In genomic region chr3:122789585-122790273, GRCh38 we compare ENCODE assay signal across 31 cellular contexts. TPM values are rescaled to one million over a fixed set of nuclear protein-coding genes. Genes with fewer than 3 reads are reported as not detected.
DNase-seq lines count a peak whose midpoint lies in the region; ATAC-seq and TF ChIP-seq lines count a peak whose summit lies in the region.
"Had no signal": no experiment of that assay in that cellular context is flagged by ENCODE, and none has a peak within 500 bp of the region (broad histone marks: within the 10 kb centered on the region; RNA-seq: fewer than 3 reads in every experiment).

No MANE protein-coding gene starts in this region.

- no peaks in the 10 kb centered on the region for H3F3A ChIP-seq in OCI-LY1 (ENCODE audit: insufficient read depth, low read length)

- H3K36me3 Mint-ChIP-seq in CD8-positive, alpha-beta T cell: peaks cover 19% of the 10 kb centered on the region
- peaks cover 0 to 25% (median under 1%) of the 10 kb centered on the region in 3 donors for H3K36me3 Mint-ChIP-seq in CD8-positive, alpha-beta memory T cell
- H3K36me3 Mint-ChIP-seq: activated CD8-positive, alpha-beta memory T cell treated with anti-CD3 and anti-CD28 coated beads, Interleukin-2, amount 10 ng/mL, durations not matched to agents 7 days and 5 days; neural progenitor cell had no signal

- ATAC-seq in CD8-positive, alpha-beta T cell: no peak
- ATAC-seq in HG03521 (IDR thresholded peaks at IDR 0.05; ENCODE audit: unreplicated experiment): no peak
- ATAC-seq: activated CD4-positive, CD25-positive, alpha-beta regulatory T cell treated with anti-CD3 and anti-CD28 coated beads, Interleukin-2, amount 50 U/mL, for 24 hours; activated CD8-positive, alpha-beta memory T cell treated with anti-CD3 and anti-CD28 coated beads, Interleukin-2, amount 10 ng/mL, durations not matched to agents 7 days and 5 days; PC-3; right cardiac atrium; Right ventricle myocardium inferior; SK-N-SH treated with all-trans-retinoic acid at 6 μM for 48 hours had no signal

- TF ChIP-seq CTCF in CD8-positive, alpha-beta T cell (IDR thresholded peaks at IDR 0.05): no peak
- TF ChIP-seq CTCF in OCI-LY1 (IDR thresholded peaks at IDR 0.05; ENCODE audit: low read length): no peak
- no peak for TF ChIP-seq CTCF in epithelial cell of esophagus (IDR thresholded peaks at IDR 0.05; ENCODE audit: insufficient read depth, low read depth, low read length, missing control alignments)
- no peak for TF ChIP-seq CTCF in neutrophil (IDR thresholded peaks at IDR 0.05)
- no peak for TF ChIP-seq CTCF in esophagus muscularis mucosa (IDR thresholded peaks at IDR 0.05)

- no peaks in the 10 kb centered on the region for H4K20me1 ChIP-seq in OCI-LY1 (ENCODE audit: insufficient read depth, low read length)

- H3K9me3 ChIP-seq in CD8-positive, alpha-beta T cell (ENCODE audit: low read length): no peaks in the 10 kb centered on the region
- H3K9me3 ChIP-seq in OCI-LY1 (ENCODE audit: low read length) (no peaks in the 10 kb centered on the region), neutrophil (no peaks in the 10 kb centered on the region), esophagus muscularis mucosa (no peaks in the 10 kb centered on the region)
- no peaks in the 10 kb centered on the region for H3K9me3 ChIP-seq in CD8-positive, alpha-beta memory T cell (ENCODE audit: low read length)
- H3K9me3 ChIP-seq: left ventricle myocardium inferior, thoracic aorta, uterus had no signal

- H3K9me3 Mint-ChIP-seq in CD8-positive, alpha-beta T cell: no peaks in the 10 kb centered on the region
- H3K9me3 Mint-ChIP-seq in CD8-positive, alpha-beta memory T cell: no peaks in the 10 kb centered on the region
- H3K9me3 Mint-ChIP-seq: central memory CD8-positive, alpha-beta T cell; H9; neural progenitor cell; stimulated activated naive CD8-positive, alpha-beta T cell treated with anti-CD3 and anti-CD28 coated beads, Interleukin-15, Interleukin-2, amounts not matched to agents 100 ng/mL and 50 ng/mL, for 24 hours had no signal

- H3K9me2 ChIP-seq in OCI-LY1 (ENCODE audit: low read depth, low read length): no peaks in the 10 kb centered on the region

- no peak overlapping the region for H3K27ac ChIP-seq in CD8-positive, alpha-beta T cell (ENCODE audit: low read depth, low read length)
- H3K27ac ChIP-seq in OCI-LY1 (ENCODE audit: low read depth, low read length, poor library complexity, severe bottlenecking) (no peak overlapping the region), neutrophil (peak overlapping the region; percentile 67), esophagus muscularis mucosa (replicated peaks in 1 of 4) (no peak overlapping the region)
- no peak overlapping the region for H3K27ac ChIP-seq in CD8-positive, alpha-beta memory T cell (ENCODE audit: low read depth, low read length)
- H3K27ac ChIP-seq: left ventricle myocardium inferior, neural progenitor cell, thoracic aorta, uterus had no signal

- intact Hi-C loops in CD8-positive, alpha-beta T cell (cut with DNase I, micrococcal nuclease): loop anchor here (5.0 to 10.0 kb wide), 10 partner anchors 227 to 1135 kb away; partner anchors contain the start of genes EAF2 (in 2 of the 2), IQCB1 (in 2 of the 2), WDR5B (in 2 of the 2) and DTX3L (in 1 of the 2)
- intact Hi-C loops in esophagus muscularis mucosa (cut with DNase I): loop anchor here (10.0 kb wide), 1 partner anchor 225 kb away; the partner anchor contains the start of genes DTX3L and PARP9

- H3K4me1 Mint-ChIP-seq in CD8-positive, alpha-beta T cell (ENCODE audit: low read depth): peaks cover 46% of the 10 kb centered on the region
- peaks cover 22 to 42% (median 34%) of the 10 kb centered on the region in 3 donors for H3K4me1 Mint-ChIP-seq in CD8-positive, alpha-beta memory T cell

- 93% methylated on average over 11 of the region's 11 CpGs for WGBS in esophagus muscularis mucosa

- TF ChIP-seq EP300 in esophagus muscularis mucosa (IDR thresholded peaks at IDR 0.05): no peak

- peak overlapping the region; percentile 24; the same call in 1 of the 2 replicates for H3K4me2 ChIP-seq in OCI-LY1 (ENCODE audit: low read length)
- H3K4me2 ChIP-seq: neural progenitor cell had no signal

- TF ChIP-seq POLR2A in esophagus muscularis mucosa (IDR thresholded peaks at IDR 0.05; ENCODE audit: low read depth): no peak

- POLR2A ChIA-PET in CD8-positive, alpha-beta T cell (lab: Charles Lee): no interaction called here
- POLR2A ChIA-PET in CD8-positive, alpha-beta memory T cell (lab: Charles Lee): no interaction called here

- H3K4me1 ChIP-seq in CD8-positive, alpha-beta T cell (ENCODE audit: insufficient read depth, low read length): peaks cover 15% of the 10 kb centered on the region
- peaks cover 40% of the 10 kb centered on the region for H3K4me1 ChIP-seq in OCI-LY1 (ENCODE audit: insufficient read depth, low read length, severe bottlenecking)
- peaks cover 50 to 51% of the 10 kb centered on the region in 2 experiments for H3K4me1 ChIP-seq in neutrophil (ENCODE audit: control insufficient read depth in 1 of 2, insufficient read depth in 1 of 2, low read depth in 1 of 2, low read length in 1 of 2)
- H3K4me1 ChIP-seq in CD8-positive, alpha-beta memory T cell (ENCODE audit: insufficient read depth, low read length): peaks cover 21% of the 10 kb centered on the region
- H3K4me1 ChIP-seq in esophagus muscularis mucosa: peaks cover 0 to 26% (median 19%) of the 10 kb centered on the region in 4 donors
- H3K4me1 ChIP-seq: uterus had no signal

- H3K4me3 ChIP-seq in CD8-positive, alpha-beta T cell (ENCODE audit: low read depth, low read length): no peak overlapping the region
- H3K4me3 ChIP-seq in OCI-LY1 (ENCODE audit: low read depth, low read length, poor library complexity, severe bottlenecking) (no peak overlapping the region), epithelial cell of esophagus (ENCODE audit: low read length) (peak overlapping the region; percentile 12), neutrophil (ENCODE audit: low read depth in 1 of 2, low read length in 1 of 2) (no peak overlapping the region), esophagus muscularis mucosa (no peak overlapping the region)
- H3K4me3 ChIP-seq in CD8-positive, alpha-beta memory T cell (ENCODE audit: low read length): no peak overlapping the region
- H3K4me3 ChIP-seq: left ventricle myocardium inferior, neural progenitor cell, thoracic aorta, uterus had no signal

- no peak overlapping the region for H3K4me3 Mint-ChIP-seq in CD8-positive, alpha-beta T cell
- H3K4me3 Mint-ChIP-seq in CD8-positive, alpha-beta memory T cell: no peak overlapping the region
- H3K4me3 Mint-ChIP-seq: activated CD8-positive, alpha-beta memory T cell treated with anti-CD3 and anti-CD28 coated beads, Interleukin-2, amount 10 ng/mL, durations not matched to agents 7 days and 5 days; central memory CD8-positive, alpha-beta T cell; H9; neural progenitor cell; stimulated activated naive CD8-positive, alpha-beta T cell treated with anti-CD3 and anti-CD28 coated beads, Interleukin-15, Interleukin-2, amounts not matched to agents 100 ng/mL and 50 ng/mL, for 24 hours had no signal

- H2AFZ ChIP-seq in OCI-LY1 (ENCODE audit: low read length): no peak overlapping the region
- H2AFZ ChIP-seq: neural progenitor cell had no signal

- no peaks in the 10 kb centered on the region for H3K27me3 Mint-ChIP-seq in CD8-positive, alpha-beta T cell (ENCODE audit: low read depth)
- H3K27me3 Mint-ChIP-seq in CD8-positive, alpha-beta memory T cell: no peaks in the 10 kb centered on the region
- H3K27me3 Mint-ChIP-seq: activated CD8-positive, alpha-beta memory T cell treated with anti-CD3 and anti-CD28 coated beads, Interleukin-2, amount 10 ng/mL, durations not matched to agents 7 days and 5 days; central memory CD8-positive, alpha-beta T cell; stimulated activated naive CD8-positive, alpha-beta T cell treated with anti-CD3 and anti-CD28 coated beads, Interleukin-15, Interleukin-2, amounts not matched to agents 100 ng/mL and 50 ng/mL, for 24 hours had no signal

- H3K79me2 ChIP-seq in OCI-LY1 (ENCODE audit: insufficient read depth, low read length): peaks cover 4% of the 10 kb centered on the region

- no peak overlapping the region for H3K9ac ChIP-seq in OCI-LY1 (ENCODE audit: low read length)
- H3K9ac ChIP-seq: neural progenitor cell had no signal

- no peaks in the 10 kb centered on the region for H3K36me3 ChIP-seq in CD8-positive, alpha-beta T cell (ENCODE audit: insufficient read depth, low read length)
- H3K36me3 ChIP-seq in OCI-LY1 (ENCODE audit: insufficient read depth, low read length): peaks cover 4% of the 10 kb centered on the region; the same call in 1 of the 2 replicates
- no peaks in the 10 kb centered on the region for H3K36me3 ChIP-seq in neutrophil
- H3K36me3 ChIP-seq in CD8-positive, alpha-beta memory T cell (ENCODE audit: insufficient read depth, low read length): peaks cover 4% of the 10 kb centered on the region
- H3K36me3 ChIP-seq in esophagus muscularis mucosa: no peaks in the 10 kb centered on the region
- H3K36me3 ChIP-seq: neural progenitor cell, thoracic aorta, uterus had no signal

- no peak for DNase-seq in CD8-positive, alpha-beta T cell
- DNase-seq in epithelial cell of esophagus (ENCODE audit: low read depth) (peak; percentile 81), HuH-7.5 (ENCODE audit: low spot score) (no peak), esophagus muscularis mucosa (ENCODE audit: extremely low spot score) (no peak)
- DNase-seq in CD8-positive, alpha-beta memory T cell: no peak
- DNase-seq: activated CD4-positive, alpha-beta T cell treated with anti-CD3 and anti-CD28 coated beads, Interleukin-2, amount 50 U/mL, for 4 hours; activated CD8-positive, alpha-beta memory T cell treated with anti-CD3 and anti-CD28 coated beads, Interleukin-2, amount 10 ng/mL, durations not matched to agents 7 days and 5 days; activated T-cell treated with anti-CD3 and anti-CD28 coated beads, Interleukin-2, amount 50 U/mL, for 48 hours; AML-193; glutamatergic neuron; H9; left ventricle myocardium inferior; mesendoderm; NCI-H1105; NCI-H187 treated with DMSO at 0.1 percent for 48 hours; NCI-H524; PC-3; right cardiac atrium; stimulated activated CD4-positive, alpha-beta T cell treated with anti-CD3 and anti-CD28 coated beads, Interleukin-1b, Interleukin-23, amount 100 ng/mL, for 48 hours; T-helper 2 cell; uterus had no signal

- no peaks in the 10 kb centered on the region for H3K27me3 ChIP-seq in CD8-positive, alpha-beta T cell (ENCODE audit: insufficient read depth, low read length)
- H3K27me3 ChIP-seq in OCI-LY1 (ENCODE audit: insufficient read depth, low read length): no peaks in the 10 kb centered on the region
- no peaks in the 10 kb centered on the region for H3K27me3 ChIP-seq in neutrophil
- no peaks in the 10 kb centered on the region for H3K27me3 ChIP-seq in CD8-positive, alpha-beta memory T cell (ENCODE audit: insufficient read depth, low read length, poor library complexity, severe bottlenecking)
- no peaks in the 10 kb centered on the region for H3K27me3 ChIP-seq in esophagus muscularis mucosa
- H3K27me3 ChIP-seq: neural progenitor cell, uterus had no signal

- CTCF ChIA-PET in CD8-positive, alpha-beta T cell (lab: Charles Lee): interaction anchor here (1.0 kb wide), 1 partner anchor 35 kb away, joined by 3 read pairs; no protein-coding TSS in a partner anchor
- CTCF ChIA-PET in CD8-positive, alpha-beta memory T cell (lab: Charles Lee): no interaction called here

- H3K27ac Mint-ChIP-seq in CD8-positive, alpha-beta T cell: peak overlapping the region; percentile 78
- H3K27ac Mint-ChIP-seq in CD8-positive, alpha-beta memory T cell: peak overlapping the region in 2 of 8 donors; percentile 29 to 58
- H3K27ac Mint-ChIP-seq: activated CD8-positive, alpha-beta memory T cell treated with anti-CD3 and anti-CD28 coated beads, Interleukin-2, amount 10 ng/mL, durations not matched to agents 7 days and 5 days; H9; neural progenitor cell; stimulated activated naive CD8-positive, alpha-beta T cell treated with anti-CD3 and anti-CD28 coated beads, Interleukin-15, Interleukin-2, amounts not matched to agents 100 ng/mL and 50 ng/mL, for 24 hours had no signal

RNA-seq across cellular contexts. Expression of gene HSPBAP1, which starts 3.9 kb away (rescaled TPM):
- total RNA-seq in CD8-positive, alpha-beta T cell: 1 to 10 TPM; 8.7 to 9.3 TPM
- 10 to 100 TPM; 10.2 to 10.6 TPM for total RNA-seq in CD8-positive, alpha-beta memory T cell
- polyA plus RNA-seq in CD8-positive, alpha-beta memory T cell: 7.2 TPM
- 10 to 100 TPM in 1 of 4 donors, 1 to 10 TPM in 3; 5.5 to 14.5 (median 8.2) TPM for total RNA-seq in esophagus muscularis mucosa

RNA-seq across cellular contexts. Expression of gene SLC49A4, which starts 5.1 kb away (rescaled TPM):
- 1 to 10 TPM; 3.7 to 4.4 TPM for total RNA-seq in CD8-positive, alpha-beta T cell
- total RNA-seq in CD8-positive, alpha-beta memory T cell: 1 to 10 TPM; 2.1 to 2.3 TPM
- 1.6 TPM for polyA plus RNA-seq in CD8-positive, alpha-beta memory T cell
- 10 to 100 TPM; 21.2 to 25.7 (median 24.1) TPM for total RNA-seq in esophagus muscularis mucosa

Comparison
In these comparisons a context has a peak if more than half of its experiments do, and no peak if none do; other contexts are left out.
1. RNA of gene SLC49A4, which starts 5.1 kb away (total RNA-seq): 21.2 to 25.7 TPM in esophagus muscularis mucosa; 3.7 to 4.4 TPM in CD8-positive, alpha-beta T cell and 2.1 to 2.3 TPM in CD8-positive, alpha-beta memory T cell; every median in the first group is over 4 times any median in the second.